In genomic region chr19:44570984-44571684, GRCh38 we compare ENCODE assay signal across 10 cellular contexts. TPM values are rescaled to one million over a fixed set of nuclear protein-coding genes. Genes with fewer than 3 reads are reported as not detected.
DNase-seq lines count a peak whose midpoint lies in the region; ATAC-seq and TF ChIP-seq lines count a peak whose summit lies in the region.
"Had no signal": no experiment of that assay in that cellular context is flagged by ENCODE, and none has a peak within 500 bp of the region (broad histone marks: within the 10 kb centered on the region; RNA-seq: fewer than 3 reads in every experiment).

No MANE protein-coding gene starts in this region.

- no peak overlapping the region for H3K4me3 Mint-ChIP-seq in CD4-positive, alpha-beta memory T cell
- no peak overlapping the region for H3K4me3 Mint-ChIP-seq in neural crest cell

- no peaks in the 10 kb centered on the region for H3K36me3 ChIP-seq in CD4-positive, alpha-beta memory T cell (ENCODE audit: insufficient read depth, low read length)
- no peaks in the 10 kb centered on the region for H3K36me3 ChIP-seq in HEK293 (ENCODE audit: control insufficient read depth in 2 of 2, insufficient read depth in 1 of 2, low read length in 2 of 2)

- no peak overlapping the region for H3K27ac Mint-ChIP-seq in CD4-positive, alpha-beta memory T cell
- no peak overlapping the region for H3K27ac Mint-ChIP-seq in neural crest cell (ENCODE audit: unreplicated experiment)

- TF ChIP-seq CTCF in HEK293 (tag by site-specific recombination; IDR thresholded peaks at IDR 0.05) (no peak), fibroblast of pulmonary artery (IDR thresholded peaks at IDR 0.05; ENCODE audit: low read length, missing control alignments) (peak; percentile 78), neural crest cell (conservative IDR thresholded peaks at IDR 0.05) (peak; percentile 84)

- POLR2A ChIA-PET in CD4-positive, alpha-beta memory T cell (lab: Charles Lee; ENCODE audit: partially characterized antibody) = no interaction called here
- POLR2A ChIA-PET in HEK293 (lab: Yijun Ruan, JAX) = interaction anchor here (0.6 to 1.5 kb wide), 4 partner anchors 71 to 200 kb away, joined by 3 to 8 read pairs (median 4); partner anchors contain the start of gene ZNF180

- no peaks in the 10 kb centered on the region for H3K9me3 ChIP-seq in CD4-positive, alpha-beta memory T cell (ENCODE audit: control insufficient read depth in 1 of 2, low read length in 2 of 2)
- no peaks in the 10 kb centered on the region for H3K9me3 ChIP-seq in HEK293 (ENCODE audit: control insufficient read depth, insufficient read depth, low read depth, low read length)

- H3K27ac ChIP-seq in CD4-positive, alpha-beta memory T cell (ENCODE audit: low read depth, low read length) = no peak overlapping the region
- H3K27ac ChIP-seq in HEK293 (ENCODE audit: extremely low read depth, low read depth, low read length) = no peak overlapping the region

- peaks cover 0 to 4% (median 1%) of the 10 kb centered on the region in 4 donors for H3K4me1 Mint-ChIP-seq in CD4-positive, alpha-beta memory T cell
- peaks cover 6% of the 10 kb centered on the region for H3K4me1 Mint-ChIP-seq in neural crest cell

- peaks cover 0 to 23% (median 2%) of the 10 kb centered on the region in 8 donors for H3K9me3 Mint-ChIP-seq in CD4-positive, alpha-beta memory T cell
- H3K9me3 Mint-ChIP-seq in neural crest cell = no peaks in the 10 kb centered on the region

- H3K27me3 Mint-ChIP-seq in CD4-positive, alpha-beta memory T cell = peaks cover 0 to 10% of the 10 kb centered on the region in 2 donors
- H3K27me3 Mint-ChIP-seq in neural crest cell (ENCODE audit: low read depth) = peaks cover 29% of the 10 kb centered on the region

- peak; percentile 25 to 48 (median 33) for DNase-seq in CD4-positive, alpha-beta memory T cell
- DNase-seq in NCI-H748 treated with DMSO at 0.1 percent for 48 hours (lab: John Stamatoyannopoulos, UW) (peak; percentile 56), fibroblast of pulmonary artery (ENCODE audit: low read depth) (peak; percentile 91), neural crest cell (ENCODE audit: low read depth, low spot score) (peak; percentile 70), ureter (ENCODE audit: low spot score) (peak; percentile 70)
- peak; percentile 64 for DNase-seq in activated CD8-positive, alpha-beta memory T cell treated with anti-CD3 and anti-CD28 coated beads, Interleukin-2, amount 50 U/mL, for 48 hours

- ATAC-seq in HG03196 (IDR thresholded peaks at IDR 0.05; ENCODE audit: unreplicated experiment) = no peak

- H3K36me3 Mint-ChIP-seq in CD4-positive, alpha-beta memory T cell = peaks cover 0 to 2% of the 10 kb centered on the region in 2 donors
- H3K36me3 Mint-ChIP-seq in neural crest cell (ENCODE audit: low read depth) = no peaks in the 10 kb centered on the region

- intact Hi-C loops in CD4-positive, alpha-beta memory T cell (cut with micrococcal nuclease) = no loop called here

- CTCF ChIA-PET in CD4-positive, alpha-beta memory T cell (lab: Charles Lee; ENCODE audit: partially characterized antibody) = interaction anchor here (0.8 to 2.4 kb wide), 5 partner anchors 13 to 89 kb away, joined by 3 to 18 read pairs (median 8); partner anchors contain the start of gene PVR
- CTCF ChIA-PET in HEK293 (lab: Yijun Ruan, JAX) = interaction anchor here (0.5 to 2.9 kb wide), 81 partner anchors 9 to 1276 kb away, joined by 3 to 52 read pairs (median 4); partner anchors contain the start of gene IGSF23

- no peaks in the 10 kb centered on the region for H3K4me1 ChIP-seq in CD4-positive, alpha-beta memory T cell (ENCODE audit: insufficient read depth, low read length)
- H3K4me1 ChIP-seq in HEK293 (ENCODE audit: control insufficient read depth, insufficient read depth, low read length) = no peaks in the 10 kb centered on the region

- no peak overlapping the region for H3K4me3 ChIP-seq in CD4-positive, alpha-beta memory T cell (ENCODE audit: low read length in 2 of 2)
- H3K4me3 ChIP-seq in HEK293 (ENCODE audit: low read depth, low read length) = no peak overlapping the region
- H3K4me3 ChIP-seq in fibroblast of pulmonary artery (replicated peaks; ENCODE audit: low read depth, low read length) = no peak overlapping the region

- no peaks in the 10 kb centered on the region for H3K27me3 ChIP-seq in CD4-positive, alpha-beta memory T cell (ENCODE audit: insufficient read depth, low read length)

TF ChIP-seq in HEK293, 187 proteins besides CTCF, POLR2A, EP300 and RAD21:
- TF ChIP-seq ZNF654 (tag by site-specific recombination; IDR thresholded peaks at IDR 0.05; ENCODE audit: low read depth) = peak; percentile 76
- TF ChIP-seq SALL2 (tag by site-specific recombination; IDR thresholded peaks at IDR 0.05; ENCODE audit: borderline replicate concordance) = no peak

RNA-seq across cellular contexts. Expression of gene CEACAM20, which starts 41.7 kb away (rescaled TPM):
- not detected for total RNA-seq in CD4-positive, alpha-beta memory T cell
- polyA plus RNA-seq in CD4-positive, alpha-beta memory T cell = not detected
- total RNA-seq in neural crest cell (not detected in 2 replicates), ureter (not detected)
- total RNA-seq: T-helper 1 cell treated with Interleukin-12 subunit alpha and Interleukin-12 subunit beta and Interleukin-4 antibody, amounts not matched to agents 30 ng/mL and 1 ng/mL, for 36 hours; urinary bladder had no signal
- polyA plus RNA-seq: urinary bladder had no signal

RNA-seq across cellular contexts. Expression of gene IGSF23, which starts 42.2 kb away (rescaled TPM):
- not detected for total RNA-seq in CD4-positive, alpha-beta memory T cell
- not detected for polyA plus RNA-seq in CD4-positive, alpha-beta memory T cell
- not detected in 2 replicates for total RNA-seq in neural crest cell
- total RNA-seq in ureter = not detected
- total RNA-seq: T-helper 1 cell treated with Interleukin-12 subunit alpha and Interleukin-12 subunit beta and Interleukin-4 antibody, amounts not matched to agents 30 ng/mL and 1 ng/mL, for 36 hours; urinary bladder had no signal
- polyA plus RNA-seq: urinary bladder had no signal

Comparison
In these comparisons a context has a peak if more than half of its experiments do, and no peak if none do; other contexts are left out.
1. DNase-seq: peak in every context shown above with its lines; median percentile 91 in fibroblast of pulmonary artery; 70 in neural crest cell; 70 in ureter; 64 in activated CD8-positive, alpha-beta memory T cell treated with anti-CD3 and anti-CD28 coated beads, Interleukin-2, amount 50 U/mL, for 48 hours; 56 in NCI-H748 treated with DMSO at 0.1 percent for 48 hours; 33 in CD4-positive, alpha-beta memory T cell.